In the genomic region with DNA sequence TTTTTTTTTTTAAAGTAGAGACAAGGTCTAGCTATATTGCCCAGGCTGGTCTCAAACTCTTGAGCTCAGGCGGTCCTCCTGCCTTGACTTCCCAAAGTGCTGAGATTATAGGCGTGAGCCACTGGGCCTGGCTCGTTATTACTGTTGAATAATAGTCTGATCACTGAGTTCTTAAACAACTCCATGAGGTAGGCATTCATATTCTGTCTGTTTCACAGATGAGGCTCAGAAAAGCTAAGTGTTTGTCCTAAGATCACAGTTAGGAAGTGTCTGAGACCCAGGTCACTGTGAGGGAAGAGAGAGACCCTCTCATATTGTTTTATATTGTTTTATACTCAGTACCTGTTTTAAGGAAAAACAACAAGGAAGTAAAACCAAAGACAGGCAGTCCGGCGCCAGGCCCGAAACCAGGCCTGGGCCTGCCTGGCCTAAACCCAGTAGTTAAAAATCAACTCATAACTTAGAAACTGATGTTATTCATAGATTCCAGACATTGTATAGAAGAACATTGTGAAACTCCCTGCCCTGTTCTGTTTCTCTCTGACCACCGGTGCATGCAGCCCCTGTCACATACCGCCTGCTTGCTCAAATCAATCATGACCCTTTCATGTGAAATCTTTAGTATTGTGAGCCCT, we compare ENCODE assay signal across 9 cellular contexts. TPM values are rescaled to one million over a fixed set of nuclear protein-coding genes. Genes with fewer than 3 reads are reported as not detected.
"Had no signal": no experiment of that assay in that cellular context is flagged by ENCODE, and none has a peak within 500 bp of the region (broad histone marks: within the 10 kb centered on the region; RNA-seq: fewer than 3 reads in every experiment).

No MANE protein-coding gene starts in this region.

RNA-seq across cellular contexts. Expression of a gene that starts 0.6 kb away (rescaled TPM):
- total RNA-seq: activated CD8-positive, alpha-beta T cell treated with anti-CD3 and anti-CD28 coated beads for 36 hours; activated T-helper 2 cell treated with anti-CD3 and anti-CD28 coated beads, Interferon-gamma antibody, Interleukin-2, Interleukin-4, amounts not matched to agents 10 μg/mL and 5 μg/mL and 100 μg/mL, durations not matched to agents 14 hours and 24 hours and 36 hours; pulmonary artery endothelial cell had no signal
- polyA plus RNA-seq: aorta; naive thymus-derived CD4-positive, alpha-beta T cell had no signal

RNA-seq across cellular contexts. Expression of a gene that starts 28.7 kb away (rescaled TPM):
- total RNA-seq: activated CD8-positive, alpha-beta T cell treated with anti-CD3 and anti-CD28 coated beads for 36 hours; activated T-helper 2 cell treated with anti-CD3 and anti-CD28 coated beads, Interferon-gamma antibody, Interleukin-2, Interleukin-4, amounts not matched to agents 10 μg/mL and 5 μg/mL and 100 μg/mL, durations not matched to agents 14 hours and 24 hours and 36 hours; gastroesophageal sphincter; kidney epithelial cell; left ventricle myocardium inferior; naive thymus-derived CD4-positive, alpha-beta T cell had no signal
- polyA plus RNA-seq: heart left ventricle; naive thymus-derived CD4-positive, alpha-beta T cell had no signal

RNA-seq across cellular contexts. Expression of a gene that starts 49.2 kb away (rescaled TPM):
- total RNA-seq: activated CD8-positive, alpha-beta T cell treated with anti-CD3 and anti-CD28 coated beads for 36 hours; activated T-helper 2 cell treated with anti-CD3 and anti-CD28 coated beads, Interferon-gamma antibody, Interleukin-2, Interleukin-4, amounts not matched to agents 10 μg/mL and 5 μg/mL and 100 μg/mL, durations not matched to agents 14 hours and 24 hours and 36 hours had no signal
- polyA plus RNA-seq: naive thymus-derived CD4-positive, alpha-beta T cell had no signal
